9 cellular contexts compared by ENCODE assay signal in the genomic region with DNA sequence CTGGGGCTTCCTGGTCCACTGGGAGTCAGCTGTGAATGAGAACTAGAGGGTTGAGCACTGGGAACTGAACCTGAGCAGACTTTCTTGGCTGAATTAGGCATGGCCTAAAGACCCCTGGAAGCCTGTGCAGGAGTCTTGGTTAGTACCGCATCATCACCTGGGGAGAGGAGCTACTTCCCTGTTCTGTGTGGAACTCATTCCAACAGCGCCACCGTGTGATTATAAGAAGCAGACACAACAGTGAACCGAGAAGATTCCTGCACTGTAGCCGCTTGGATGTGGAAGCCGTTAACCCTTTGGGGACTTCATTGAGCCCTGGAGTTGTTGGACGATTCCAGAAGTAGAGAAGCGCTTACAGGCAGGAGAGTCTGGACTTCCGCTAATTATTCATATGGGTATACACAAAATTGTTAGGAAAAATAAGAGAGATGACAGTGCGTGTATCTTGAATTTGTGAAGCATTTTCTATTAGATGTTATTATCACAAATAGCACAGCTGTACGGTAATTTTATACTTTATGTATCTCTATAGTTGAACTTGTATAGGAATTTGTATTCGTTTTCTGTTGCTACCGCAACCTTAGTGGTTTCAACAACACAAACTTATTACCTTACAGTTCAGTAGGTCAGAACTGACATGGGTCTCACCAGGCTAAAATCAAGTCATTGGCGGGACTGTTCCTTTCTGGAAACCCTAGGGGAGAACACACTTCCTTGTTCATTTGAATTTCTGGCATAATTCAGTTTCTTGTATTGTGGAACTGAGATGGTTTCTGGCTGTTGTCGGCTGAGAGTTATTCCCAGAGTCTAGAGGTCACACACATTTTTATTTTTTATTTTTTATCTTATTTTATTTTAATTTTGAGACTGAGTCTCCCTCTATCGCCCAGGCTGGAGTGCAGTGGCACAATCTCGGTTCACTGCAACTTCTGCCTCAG.
A peak's percentile ranks its signal among the peaks of the same experiment; 100 is the strongest.
DNase-seq lines count a peak whose midpoint lies in the region; ATAC-seq, FAIRE-seq and TF ChIP-seq lines count a peak whose summit lies in the region.
"Had no signal": no experiment of that assay in that cellular context is flagged by ENCODE, and none has a peak within 500 bp of the region (broad histone marks: within the 10 kb centered on the region; RNA-seq: fewer than 3 reads in every experiment).

No MANE protein-coding gene starts in this region.

- peak; percentile 35 for DNase-seq in GDM1 (lab: John Stamatoyannopoulos, UW)
- peak; percentile 23 for DNase-seq in H54 (ENCODE audit: insufficient read length, low spot score)
- peak; percentile 73 for DNase-seq in LHCN-M2 (ENCODE audit: low read depth)
- DNase-seq in RWPE2 (ENCODE audit: low spot score), result no peak
- peak; percentile 40 for DNase-seq in activated T-helper 2 cell treated with anti-CD3 and anti-CD28 coated beads, Interferon-gamma antibody, Interleukin-2, Interleukin-4, amounts not matched to agents 10 μg/mL and 5 μg/mL and 100 μg/mL, durations not matched to agents 14 hours and 24 hours and 36 hours (ENCODE audit: low spot score)
- DNase-seq in frontal cortex (ENCODE audit: low spot score in 2 of 2), result peak; percentile 2 to 41
- DNase-seq in osteocyte (ENCODE audit: extremely low spot score, unreplicated experiment), result no peak
- peak; percentile 48 for DNase-seq in upper lobe of right lung

- H3K36me3 ChIP-seq in RWPE2 (ENCODE audit: low read depth) (no peaks in the 10 kb centered on the region), upper lobe of right lung (no peaks in the 10 kb centered on the region)

- no peak overlapping the region for H3K4me3 Mint-ChIP-seq in activated T-helper 2 cell treated with anti-CD3 and anti-CD28 coated beads, Interferon-gamma antibody, Interleukin-2, Interleukin-4, amounts not matched to agents 10 μg/mL and 5 μg/mL and 100 μg/mL, durations not matched to agents 14 hours and 24 hours and 36 hours (ENCODE audit: low read depth)
- H3K4me3 Mint-ChIP-seq in osteocyte (ENCODE audit: unreplicated experiment), result no peak overlapping the region

- no peaks in the 10 kb centered on the region for H3K27me3 ChIP-seq in RWPE2 (ENCODE audit: insufficient read depth, poor library complexity, severe bottlenecking)
- no peaks in the 10 kb centered on the region for H3K27me3 ChIP-seq in upper lobe of right lung
- H3K27me3 ChIP-seq: neutrophil had no signal

- TF ChIP-seq POLR2A in H54 (IDR thresholded peaks at IDR 0.05; ENCODE audit: low read depth, low read length), result no peak

- ATAC-seq in RWPE2 (ENCODE audit: low read depth) (peak; percentile 96), upper lobe of right lung (peak; percentile 100)

- peak; percentile 59 for TF ChIP-seq CTCF in RWPE2 (IDR thresholded peaks at IDR 0.05; ENCODE audit: poor library complexity, severe bottlenecking)
- peak; percentile 87 for TF ChIP-seq CTCF in osteocyte (IDR thresholded peaks at IDR 0.05)
- TF ChIP-seq CTCF in upper lobe of right lung (IDR thresholded peaks at IDR 0.05), result peak; percentile 74

- H3K4me3 ChIP-seq in RWPE2 (ENCODE audit: severe bottlenecking) (no peak overlapping the region), upper lobe of right lung (no peak overlapping the region)

- H3K36me3 Mint-ChIP-seq in activated T-helper 2 cell treated with anti-CD3 and anti-CD28 coated beads, Interferon-gamma antibody, Interleukin-2, Interleukin-4, amounts not matched to agents 10 μg/mL and 5 μg/mL and 100 μg/mL, durations not matched to agents 14 hours and 24 hours and 36 hours (ENCODE audit: low read depth), result no peaks in the 10 kb centered on the region
- H3K36me3 Mint-ChIP-seq in osteocyte (ENCODE audit: unreplicated experiment), result peaks cover 5% of the 10 kb centered on the region

- no peaks in the 10 kb centered on the region for H3K9me3 Mint-ChIP-seq in activated T-helper 2 cell treated with anti-CD3 and anti-CD28 coated beads, Interferon-gamma antibody, Interleukin-2, Interleukin-4, amounts not matched to agents 10 μg/mL and 5 μg/mL and 100 μg/mL, durations not matched to agents 14 hours and 24 hours and 36 hours
- no peaks in the 10 kb centered on the region for H3K9me3 Mint-ChIP-seq in osteocyte (ENCODE audit: unreplicated experiment)

- FAIRE-seq in H54 (lab: Jason Lieb, UNC) (peak; percentile 96), frontal cortex (lab: Jason Lieb, UNC) (no peak)

- no peak overlapping the region for H3K27ac Mint-ChIP-seq in activated T-helper 2 cell treated with anti-CD3 and anti-CD28 coated beads, Interferon-gamma antibody, Interleukin-2, Interleukin-4, amounts not matched to agents 10 μg/mL and 5 μg/mL and 100 μg/mL, durations not matched to agents 14 hours and 24 hours and 36 hours
- no peak overlapping the region for H3K27ac Mint-ChIP-seq in osteocyte (ENCODE audit: unreplicated experiment)

- peaks cover 16% of the 10 kb centered on the region for H3K27me3 Mint-ChIP-seq in activated T-helper 2 cell treated with anti-CD3 and anti-CD28 coated beads, Interferon-gamma antibody, Interleukin-2, Interleukin-4, amounts not matched to agents 10 μg/mL and 5 μg/mL and 100 μg/mL, durations not matched to agents 14 hours and 24 hours and 36 hours (ENCODE audit: low read depth)
- H3K27me3 Mint-ChIP-seq in osteocyte (ENCODE audit: unreplicated experiment), result peaks cover 33% of the 10 kb centered on the region

- H3K4me1 ChIP-seq in RWPE2 (ENCODE audit: insufficient read depth, poor library complexity, severe bottlenecking) (no peaks in the 10 kb centered on the region), upper lobe of right lung (peaks cover 3% of the 10 kb centered on the region)

- intact Hi-C loops in activated T-helper 2 cell treated with anti-CD3 and anti-CD28 coated beads, Interferon-gamma antibody, Interleukin-2, Interleukin-4, amounts not matched to agents 10 μg/mL and 5 μg/mL and 100 μg/mL, durations not matched to agents 14 hours and 24 hours and 36 hours (cut with micrococcal nuclease), result loop anchor here (1.0 to 5.0 kb wide), 4 partner anchors 36 to 746 kb away; no protein-coding TSS in a partner anchor
- intact Hi-C loops in upper lobe of right lung (cut with DNase I), result no loop called here

- H3K4me1 Mint-ChIP-seq in activated T-helper 2 cell treated with anti-CD3 and anti-CD28 coated beads, Interferon-gamma antibody, Interleukin-2, Interleukin-4, amounts not matched to agents 10 μg/mL and 5 μg/mL and 100 μg/mL, durations not matched to agents 14 hours and 24 hours and 36 hours (ENCODE audit: low read depth), result peaks cover 6% of the 10 kb centered on the region
- H3K4me1 Mint-ChIP-seq in osteocyte (ENCODE audit: unreplicated experiment), result peaks cover 15% of the 10 kb centered on the region

- H3K9me3 ChIP-seq in RWPE2 (ENCODE audit: severe bottlenecking) (no peaks in the 10 kb centered on the region), upper lobe of right lung (no peaks in the 10 kb centered on the region)
- H3K9me3 ChIP-seq: neutrophil had no signal

- H3K27ac ChIP-seq in RWPE2 (ENCODE audit: poor library complexity, severe bottlenecking) (no peak overlapping the region), upper lobe of right lung (no peak overlapping the region)
- H3K27ac ChIP-seq: neutrophil had no signal

Comparison
In these comparisons a context has a peak if more than half of its experiments do, and no peak if none do; other contexts are left out.
1. DNase-seq: peak in GDM1 (single experiment), H54 (single experiment), LHCN-M2 (single experiment), activated T-helper 2 cell treated with anti-CD3 and anti-CD28 coated beads, Interferon-gamma antibody, Interleukin-2, Interleukin-4, amounts not matched to agents 10 μg/mL and 5 μg/mL and 100 μg/mL, durations not matched to agents 14 hours and 24 hours and 36 hours (single experiment), frontal cortex (2 of 2) and upper lobe of right lung (single experiment); none in RWPE2 (single experiment) and osteocyte (single experiment).
2. Peak in every context shown above with its lines, with median percentiles within 50 percentile points of each other: CTCF ChIP-seq.